Comparison of ENCODE assay signal across 16 cellular contexts in genomic region chr3:106963446-106963845, GRCh38.
DNase-seq lines count a peak whose midpoint lies in the region; ATAC-seq and TF ChIP-seq lines count a peak whose summit lies in the region.
"Had no signal": no experiment of that assay in that cellular context is flagged by ENCODE, and none has a peak within 500 bp of the region (broad histone marks: within the 10 kb centered on the region; RNA-seq: fewer than 3 reads in every experiment).

No MANE protein-coding gene starts in this region.

- no peaks in the 10 kb centered on the region for H4K20me1 ChIP-seq in Loucy (ENCODE audit: insufficient read depth, low read length, poor library complexity, severe bottlenecking)

- H3K4me2 ChIP-seq in Loucy (ENCODE audit: low read depth, low read length, poor library complexity, severe bottlenecking): no peak overlapping the region

- H3K27ac Mint-ChIP-seq in T-helper 2 cell treated with Interferon-gamma antibody and Interleukin-4, amounts not matched to agents 5 μg/mL and 100 μg/mL, for 36 hours: no peak overlapping the region
- H3K27ac Mint-ChIP-seq: activated CD4-positive, alpha-beta T cell treated with anti-CD3 and anti-CD28 coated beads, Interleukin-2, amount 10 ng/mL, durations not matched to agents 7 days and 5 days; B cell had no signal

- H3K9me3 ChIP-seq in Loucy (ENCODE audit: insufficient read depth, low read depth, low read length): peaks cover 12% of the 10 kb centered on the region; the same call in 1 of the 2 replicates
- no peaks in the 10 kb centered on the region for H3K9me3 ChIP-seq in endocrine pancreas (ENCODE audit: control insufficient read depth, low read length)
- H3K9me3 ChIP-seq in lower lobe of right lung: no peaks in the 10 kb centered on the region
- H3K9me3 ChIP-seq: MG63, uterus had no signal

- peak; percentile 48 to 86 for ATAC-seq in lower lobe of right lung
- no peak for ATAC-seq in GM19328 (IDR thresholded peaks at IDR 0.05; ENCODE audit: unreplicated experiment)

- H3K9ac ChIP-seq in Loucy (ENCODE audit: low read depth, low read length, poor library complexity, severe bottlenecking) (no peak overlapping the region), endocrine pancreas (ENCODE audit: control insufficient read depth, insufficient read depth, low read length) (no peak overlapping the region)

- no peaks in the 10 kb centered on the region for H3K36me3 Mint-ChIP-seq in T-helper 2 cell treated with Interferon-gamma antibody and Interleukin-4, amounts not matched to agents 5 μg/mL and 100 μg/mL, for 36 hours (ENCODE audit: low read depth)

- DNase-seq in A172 (ENCODE audit: low spot score) (peak; percentile 4), lower lobe of right lung (no peak), NCI-H446 (lab: John Stamatoyannopoulos, UW) (no peak)
- no peak for DNase-seq in effector CD8-positive, alpha-beta T cell (lab: John Stamatoyannopoulos, UW)
- DNase-seq in T-helper 2 cell treated with Interferon-gamma antibody and Interleukin-4, amounts not matched to agents 5 μg/mL and 100 μg/mL, for 36 hours (ENCODE audit: low spot score): no peak
- DNase-seq: activated CD4-positive, alpha-beta T cell treated with anti-CD3 and anti-CD28 coated beads, Interleukin-2, amount 10 ng/mL, durations not matched to agents 7 days and 5 days; effector memory CD4-positive, alpha-beta T cell; MG63; NCI-H226; nucleus accumbens; SHP77 treated with DMSO at 0.1 percent for 48 hours; uterus had no signal

- H3K79me2 ChIP-seq in Loucy (ENCODE audit: insufficient read depth, low read length): no peaks in the 10 kb centered on the region

- H3K9me2 ChIP-seq in Loucy (replicated peaks; ENCODE audit: low read depth, low read length): no peaks in the 10 kb centered on the region

- no peaks in the 10 kb centered on the region for H3K9me3 Mint-ChIP-seq in T-helper 2 cell treated with Interferon-gamma antibody and Interleukin-4, amounts not matched to agents 5 μg/mL and 100 μg/mL, for 36 hours
- H3K9me3 Mint-ChIP-seq: activated CD4-positive, alpha-beta T cell treated with anti-CD3 and anti-CD28 coated beads, Interleukin-2, amount 10 ng/mL, durations not matched to agents 7 days and 5 days had no signal

- no peaks in the 10 kb centered on the region for H3K27me3 ChIP-seq in Loucy (ENCODE audit: insufficient read depth, low read length, poor library complexity, severe bottlenecking)
- no peaks in the 10 kb centered on the region for H3K27me3 ChIP-seq in endocrine pancreas (ENCODE audit: control insufficient read depth, insufficient read depth, low read length)
- H3K27me3 ChIP-seq in lower lobe of right lung (ENCODE audit: low read depth): no peaks in the 10 kb centered on the region
- H3K27me3 ChIP-seq: MG63, uterus had no signal

- 0 out of 2 replicates have a peak overlapping the region, but pooled peaks have one; percentile 7 for H2AFZ ChIP-seq in Loucy (ENCODE audit: low read length)

- H3F3A ChIP-seq in Loucy (ENCODE audit: low read depth): no peaks in the 10 kb centered on the region

- no peaks in the 10 kb centered on the region for H3K27me3 Mint-ChIP-seq in T-helper 2 cell treated with Interferon-gamma antibody and Interleukin-4, amounts not matched to agents 5 μg/mL and 100 μg/mL, for 36 hours (ENCODE audit: low read depth)
- H3K27me3 Mint-ChIP-seq: activated CD4-positive, alpha-beta T cell treated with anti-CD3 and anti-CD28 coated beads, Interleukin-2, amount 10 ng/mL, durations not matched to agents 7 days and 5 days; B cell had no signal

- no peak overlapping the region for H3K4me3 Mint-ChIP-seq in T-helper 2 cell treated with Interferon-gamma antibody and Interleukin-4, amounts not matched to agents 5 μg/mL and 100 μg/mL, for 36 hours
- H3K4me3 Mint-ChIP-seq: activated CD4-positive, alpha-beta T cell treated with anti-CD3 and anti-CD28 coated beads, Interleukin-2, amount 10 ng/mL, durations not matched to agents 7 days and 5 days; B cell had no signal

- H3K4me3 ChIP-seq in Loucy (ENCODE audit: low read length, poor library complexity, severe bottlenecking): no peak overlapping the region
- peak overlapping the region; percentile 22 for H3K4me3 ChIP-seq in endocrine pancreas (ENCODE audit: control insufficient read depth, insufficient read depth, low read length)
- no peak overlapping the region for H3K4me3 ChIP-seq in lower lobe of right lung
- H3K4me3 ChIP-seq: MG63, uterus had no signal

- intact Hi-C loops in lower lobe of right lung (cut with DNase I): no loop called here

- H3K36me3 ChIP-seq in Loucy (ENCODE audit: insufficient read depth, low read length) (no peaks in the 10 kb centered on the region; the same call in 1 of the 2 replicates), endocrine pancreas (ENCODE audit: control insufficient read depth, insufficient read depth, low read length) (no peaks in the 10 kb centered on the region), lower lobe of right lung (no peaks in the 10 kb centered on the region)
- H3K36me3 ChIP-seq: MG63 had no signal

- TF ChIP-seq CTCF in Loucy (conservative IDR thresholded peaks at IDR 0.05; ENCODE audit: low read length) (no peak), lower lobe of right lung (IDR thresholded peaks at IDR 0.05) (no peak)

- H3K4me1 ChIP-seq in Loucy (ENCODE audit: insufficient read depth, low read length, poor library complexity, severe bottlenecking) (peaks cover 12% of the 10 kb centered on the region), endocrine pancreas (ENCODE audit: control insufficient read depth, insufficient read depth, low read length) (peaks cover 9% of the 10 kb centered on the region), lower lobe of right lung (peaks cover 11% of the 10 kb centered on the region)
- H3K4me1 ChIP-seq: uterus had no signal

- no peaks in the 10 kb centered on the region for H3K4me1 Mint-ChIP-seq in T-helper 2 cell treated with Interferon-gamma antibody and Interleukin-4, amounts not matched to agents 5 μg/mL and 100 μg/mL, for 36 hours (ENCODE audit: low read depth)
- H3K4me1 Mint-ChIP-seq: activated CD4-positive, alpha-beta T cell treated with anti-CD3 and anti-CD28 coated beads, Interleukin-2, amount 10 ng/mL, durations not matched to agents 7 days and 5 days; B cell had no signal

- H3K27ac ChIP-seq in lower lobe of right lung: no peak overlapping the region
